ENCODE assay signal across 8 cellular contexts in genomic region chr7:137606061-137606674, GRCh38.
DNase-seq lines count a peak whose midpoint lies in the region; ATAC-seq and TF ChIP-seq lines count a peak whose summit lies in the region.

No MANE protein-coding gene starts in this region.

- H3K9ac ChIP-seq in SU-DHL-6 (ENCODE audit: low read length), result no peak overlapping the region

- no peaks in the 10 kb centered on the region for H3K9me3 Mint-ChIP-seq in activated T-helper 17 cell treated with anti-CD3 and anti-CD28 coated beads, Interleukin-2, amount 50 U/mL, for 72 hours

- no peak overlapping the region for H3K4me3 Mint-ChIP-seq in activated T-helper 17 cell treated with anti-CD3 and anti-CD28 coated beads, Interleukin-2, amount 50 U/mL, for 72 hours

- H3K4me2 ChIP-seq in SU-DHL-6 (ENCODE audit: low read depth, low read length, poor library complexity, severe bottlenecking) (no peak overlapping the region), hepatocyte (no peak overlapping the region)

- intact Hi-C loops in left lung (cut with DNase I), result loop anchor here in 1 of 2 donors (10.0 kb wide), 1 partner anchor 1129 kb away; no protein-coding TSS in a partner anchor

- H4K20me1 ChIP-seq in SU-DHL-6 (ENCODE audit: low read depth, low read length), result no peaks in the 10 kb centered on the region
- no peaks in the 10 kb centered on the region for H4K20me1 ChIP-seq in hepatocyte (ENCODE audit: insufficient read depth, poor library complexity, severe bottlenecking)

- no peaks in the 10 kb centered on the region for H3K27me3 ChIP-seq in SU-DHL-6 (ENCODE audit: low read length)
- peaks cover 3% of the 10 kb centered on the region for H3K27me3 ChIP-seq in hepatocyte
- H3K27me3 ChIP-seq in left lung, result peaks cover 0 to 11% of the 10 kb centered on the region in 2 donors

- H3K27ac Mint-ChIP-seq in activated T-helper 17 cell treated with anti-CD3 and anti-CD28 coated beads, Interleukin-2, amount 50 U/mL, for 72 hours, result no peak overlapping the region

- ATAC-seq in HG03571 (IDR thresholded peaks at IDR 0.05; ENCODE audit: unreplicated experiment) (no peak), HG03196 (IDR thresholded peaks at IDR 0.05; ENCODE audit: unreplicated experiment) (no peak), left lung (no peak)
- ATAC-seq in activated T-helper 17 cell treated with anti-CD3 and anti-CD28 coated beads, Interleukin-2, amount 50 U/mL, for 72 hours (replicated peaks), result no peak

- H3K9me2 ChIP-seq in SU-DHL-6 (replicated peaks; ENCODE audit: insufficient read depth, low read length) (no peaks in the 10 kb centered on the region), hepatocyte (replicated peaks; ENCODE audit: insufficient read depth) (no peaks in the 10 kb centered on the region)

- peak; percentile 72 for DNase-seq in COLO829 (ENCODE audit: low spot score)
- DNase-seq in HT-29 (ENCODE audit: low spot score), result peak; percentile 75
- DNase-seq in hepatocyte (ENCODE audit: low spot score), result peak; percentile 77
- no peak for DNase-seq in left lung

- H3K4me1 ChIP-seq in hepatocyte (ENCODE audit: insufficient read depth) (no peaks in the 10 kb centered on the region), left lung (no peaks in the 10 kb centered on the region)

- peak; percentile 30 for TF ChIP-seq CTCF in SU-DHL-6 (IDR thresholded peaks at IDR 0.05; ENCODE audit: insufficient read depth, low read length, poor library complexity, severe bottlenecking)
- TF ChIP-seq CTCF in hepatocyte (IDR thresholded peaks at IDR 0.05; ENCODE audit: poor library complexity), result peak; percentile 72
- TF ChIP-seq CTCF in left lung (IDR thresholded peaks at IDR 0.05), result peak in 1 of 2 donors; percentile 36

- H3K27me3 Mint-ChIP-seq in activated T-helper 17 cell treated with anti-CD3 and anti-CD28 coated beads, Interleukin-2, amount 50 U/mL, for 72 hours, result peaks cover 22% of the 10 kb centered on the region

- H3K79me2 ChIP-seq in SU-DHL-6 (ENCODE audit: insufficient read depth, low read length) (no peaks in the 10 kb centered on the region), hepatocyte (no peaks in the 10 kb centered on the region)

- H3K9me3 ChIP-seq in SU-DHL-6 (ENCODE audit: insufficient read depth, low read length) (no peaks in the 10 kb centered on the region), hepatocyte (ENCODE audit: low read depth) (no peaks in the 10 kb centered on the region), left lung (no peaks in the 10 kb centered on the region)

- H3K27ac ChIP-seq in SU-DHL-6 (ENCODE audit: low read depth, low read length) (no peak overlapping the region), hepatocyte (no peak overlapping the region), left lung (no peak overlapping the region)

- H2AFZ ChIP-seq in SU-DHL-6 (ENCODE audit: low read depth, low read length, severe bottlenecking) (no peak overlapping the region), hepatocyte (no peak overlapping the region)

- no peaks in the 10 kb centered on the region for H3K36me3 Mint-ChIP-seq in activated T-helper 17 cell treated with anti-CD3 and anti-CD28 coated beads, Interleukin-2, amount 50 U/mL, for 72 hours (ENCODE audit: low read depth)

- 75% methylated on average over 5 of the region's 5 CpGs for WGBS in hepatocyte (ENCODE audit: low lambda C conversion rate, missing lambda C conversion rate)

- no peaks in the 10 kb centered on the region for H3F3A ChIP-seq in SU-DHL-6 (ENCODE audit: insufficient read depth)

- no peaks in the 10 kb centered on the region for H3K4me1 Mint-ChIP-seq in activated T-helper 17 cell treated with anti-CD3 and anti-CD28 coated beads, Interleukin-2, amount 50 U/mL, for 72 hours

- H3K36me3 ChIP-seq in SU-DHL-6 (ENCODE audit: low read length) (no peaks in the 10 kb centered on the region), hepatocyte (replicated peaks; ENCODE audit: insufficient read depth, low read depth) (no peaks in the 10 kb centered on the region), left lung (no peaks in the 10 kb centered on the region)

- no peak overlapping the region for H3K4me3 ChIP-seq in SU-DHL-6 (ENCODE audit: insufficient read depth, low read length, poor library complexity, severe bottlenecking)
- H3K4me3 ChIP-seq in hepatocyte, result no peak overlapping the region
- H3K4me3 ChIP-seq in left lung, result no peak overlapping the region

Comparison
In these comparisons a context has a peak if more than half of its experiments do, and no peak if none do; other contexts are left out.
1. DNase-seq: peak in COLO829 (single experiment), HT-29 (single experiment) and hepatocyte (single experiment); none in left lung (0 of 2).